In the genomic region with DNA sequence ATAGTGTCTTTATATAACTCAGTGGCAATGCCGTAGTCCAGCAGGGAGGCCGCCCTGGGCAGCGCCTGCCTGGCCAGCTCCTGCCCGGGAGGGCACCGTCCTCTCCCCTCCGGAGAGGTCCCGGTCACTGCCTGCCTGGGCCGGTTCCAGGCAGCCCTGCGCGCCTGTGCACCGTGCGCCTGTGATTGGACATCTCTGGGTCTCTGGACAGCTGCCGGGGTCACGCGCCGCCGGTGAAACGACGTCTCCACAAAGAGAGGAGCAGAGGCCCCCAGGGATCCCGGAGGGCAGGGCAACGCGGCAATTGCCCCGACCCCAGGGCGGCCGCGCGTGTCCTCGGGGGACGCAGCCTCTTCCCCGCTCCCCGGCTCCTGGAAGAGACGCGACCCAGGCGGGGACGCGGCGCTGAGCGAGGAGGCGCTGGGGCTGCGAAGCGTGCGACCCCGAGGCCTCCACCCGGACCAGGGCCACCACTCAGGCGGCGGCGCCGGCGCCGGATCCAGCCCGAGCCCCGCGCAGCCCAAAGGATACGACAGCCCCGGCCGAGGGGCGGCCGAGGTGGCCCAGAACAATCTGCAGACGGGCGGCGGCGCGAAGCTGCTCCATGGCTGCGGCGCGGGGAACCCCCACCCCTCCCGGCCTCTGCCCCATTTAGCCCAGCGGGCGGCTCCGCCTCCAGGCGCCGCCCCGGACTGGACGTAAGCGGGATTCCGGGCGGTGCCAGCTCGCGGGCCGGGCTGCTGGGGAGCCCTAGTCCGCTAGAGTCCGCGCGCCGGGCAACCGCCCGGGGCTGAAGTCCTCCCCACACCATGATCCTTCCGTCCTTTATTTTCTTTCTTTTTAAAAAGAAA, we compare ENCODE assay signal across 1 cellular context.
TF ChIP-seq lines count a peak whose summit lies in the region.

A gene (minus strand): TSS at position 628 of the 851 bp plus-strand sequence. CDS start 22 bp downstream, at position 606.

TF ChIP-seq in IMR-90, 13 proteins besides CTCF, POLR2A, EP300 and RAD21 (continued from another document):
- TF ChIP-seq, protein P1, sequence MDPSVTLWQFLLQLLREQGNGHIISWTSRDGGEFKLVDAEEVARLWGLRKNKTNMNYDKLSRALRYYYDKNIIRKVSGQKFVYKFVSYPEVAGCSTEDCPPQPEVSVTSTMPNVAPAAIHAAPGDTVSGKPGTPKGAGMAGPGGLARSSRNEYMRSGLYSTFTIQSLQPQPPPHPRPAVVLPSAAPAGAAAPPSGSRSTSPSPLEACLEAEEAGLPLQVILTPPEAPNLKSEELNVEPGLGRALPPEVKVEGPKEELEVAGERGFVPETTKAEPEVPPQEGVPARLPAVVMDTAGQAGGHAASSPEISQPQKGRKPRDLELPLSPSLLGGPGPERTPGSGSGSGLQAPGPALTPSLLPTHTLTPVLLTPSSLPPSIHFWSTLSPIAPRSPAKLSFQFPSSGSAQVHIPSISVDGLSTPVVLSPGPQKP (IDR thresholded peaks at IDR 0.05; ENCODE audit: borderline replicate concordance, low read depth, low read length): no peak
- TF ChIP-seq MAZ (IDR thresholded peaks at IDR 0.05; ENCODE audit: borderline replicate concordance, low read depth, low read length) (peak; percentile 22; the same call in 1 of the 2 replicates), NFE2L2 (IDR thresholded peaks at IDR 0.05; ENCODE audit: low read depth, low read length) (no peak), RFX5 (IDR thresholded peaks at IDR 0.05; ENCODE audit: low read depth, low read length) (0 out of 2 replicates have a peak, but pooled peaks have one; percentile 17)
